27 cellular contexts compared by ENCODE assay signal in genomic region chr11:24216488-24216887, GRCh38.
"Had no signal": no experiment of that assay in that cellular context is flagged by ENCODE, and none has a peak within 500 bp of the region (broad histone marks: within the 10 kb centered on the region; RNA-seq: fewer than 3 reads in every experiment).

No MANE protein-coding gene starts in this region.

- H3K4me3 ChIP-seq: stomach, suprapubic skin, testis, thoracic aorta, thyroid gland, tibial artery, tibial nerve, transverse colon, upper lobe of left lung, upper lobe of right lung, uterus, vagina had no signal

- FAIRE-seq: urothelium cell line had no signal

- DNase-seq: stimulated activated CD4-positive, alpha-beta T cell treated with anti-CD3 and anti-CD28 coated beads, Interleukin-2, amount 100 ng/mL, for 48 hours; stimulated activated CD4-positive, alpha-beta T cell treated with anti-CD3 and anti-CD28 coated beads, Interleukin-4, amount 100 ng/mL, for 1 hour; stimulated activated CD4-positive, alpha-beta T cell treated with anti-CD3 and anti-CD28 coated beads, Interleukin-4, amount 100 ng/mL, for 24 hours; stimulated activated CD4-positive, alpha-beta T cell treated with anti-CD3 and anti-CD28 coated beads, Interleukin-4, amount 100 ng/mL, for 4 hours; stimulated activated CD8-positive, alpha-beta memory T cell treated with anti-CD3 and anti-CD28 coated beads, Interleukin-4, amount 100 ng/mL, for 48 hours; stimulated activated naive B cell treated with anti-CD40 and anti-IgM and Interleukin-4, amounts not matched to agents 10 μg/mL and 1 μg/mL and 100 μg/mL, for 72 hours; stimulated activated naive CD4-positive, alpha-beta T cell; stimulated activated naive CD4-positive, alpha-beta T cell treated with Interleukin-2 at 50 U/mL for 16 hours; stimulated activated naive CD8-positive, alpha-beta T cell treated with anti-CD3 and anti-CD28 coated beads, Interleukin-15, amount 100 ng/mL, for 72 hours; stimulated activated naive CD8-positive, alpha-beta T cell treated with anti-CD3 and anti-CD28 coated beads, Interleukin-15, Interleukin-2, amounts not matched to agents 100 U/mL and 50 U/mL, for 24 hours; stomach; substantia nigra; testis; thyroid gland; tibial artery; transverse colon; trophoblast cell; upper lobe of left lung; upper lobe of right lung; uterus had no signal

- ATAC-seq: stimulated activated effector memory CD8-positive, alpha-beta T cell treated with anti-CD3 and anti-CD28 coated beads, Interleukin-12 subunit alpha, Interleukin-12 subunit beta, amount 100 ng/mL, for 72 hours; stimulated activated memory B cell treated with anti-CD40 and anti-IgM and Interleukin-4, amounts not matched to agents 10 μg/mL and 1 μg/mL and 100 μg/mL, for 72 hours; stimulated activated naive B cell treated with anti-CD40 and anti-IgM and Interleukin-4, amounts not matched to agents 10 μg/mL and 1 μg/mL and 100 μg/mL, for 72 hours; stimulated activated naive CD8-positive, alpha-beta T cell treated with anti-CD3 and anti-CD28 coated beads, Interleukin-15, amount 100 ng/mL, for 72 hours; stimulated activated naive CD8-positive, alpha-beta T cell treated with anti-CD3 and anti-CD28 coated beads, Interleukin-15, Interleukin-2, amounts not matched to agents 100 U/mL and 50 U/mL, for 24 hours; upper lobe of right lung had no signal

- H3K36me3 ChIP-seq: stomach, suprapubic skin, thoracic aorta, thyroid gland, tibial artery, tibial nerve, transverse colon, upper lobe of left lung, upper lobe of right lung, uterus, vagina had no signal

- H3K4me1 ChIP-seq: stomach, suprapubic skin, testis, thyroid gland, tibial artery, tibial nerve, transverse colon, upper lobe of left lung, upper lobe of right lung, uterus, vagina had no signal

- H3K9me3 ChIP-seq: suprapubic skin, testis, thoracic aorta, thyroid gland, tibial artery, transverse colon, upper lobe of left lung, upper lobe of right lung, uterus, vagina had no signal

- H3K27ac ChIP-seq: stomach, suprapubic skin, testis, thoracic aorta, thyroid gland, tibial artery, tibial nerve, transverse colon, upper lobe of left lung, upper lobe of right lung, uterus, vagina had no signal

- H3K27me3 ChIP-seq: stomach, suprapubic skin, testis, thyroid gland, tibial artery, tibial nerve, transverse colon, upper lobe of left lung, upper lobe of right lung, uterus, vagina had no signal
